ENCODE assay signal across 19 cellular contexts in the genomic region with DNA sequence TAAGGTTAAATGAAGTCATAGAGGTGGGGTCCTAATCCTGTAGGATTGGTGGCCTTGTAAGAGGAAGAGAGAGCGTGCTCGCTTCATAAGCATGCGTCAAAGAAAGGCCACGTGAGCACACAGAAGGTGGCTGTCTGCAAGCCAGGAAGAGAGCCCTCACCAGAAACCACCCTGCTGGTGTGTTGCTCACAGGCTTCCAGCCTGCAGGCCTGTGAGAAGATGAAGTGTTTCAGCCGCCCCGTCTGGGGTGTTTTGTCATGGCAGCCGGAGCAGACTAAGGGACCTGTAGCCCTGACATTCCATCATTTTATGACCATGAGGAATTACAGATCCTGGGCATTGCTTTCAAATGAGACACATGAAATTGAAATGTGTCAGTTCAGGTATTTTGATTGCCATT. TPM values are rescaled to one million over a fixed set of nuclear protein-coding genes. Genes with fewer than 3 reads are reported as not detected.
DNase-seq lines count a peak whose midpoint lies in the region; ATAC-seq and TF ChIP-seq lines count a peak whose summit lies in the region.
"Had no signal": no experiment of that assay in that cellular context is flagged by ENCODE, and none has a peak within 500 bp of the region (broad histone marks: within the 10 kb centered on the region; RNA-seq: fewer than 3 reads in every experiment).

No MANE protein-coding gene starts in this region.

- H3K4me1 Mint-ChIP-seq in GM23338 (peaks cover 30% of the 10 kb centered on the region), H9 (peaks cover 37 to 39% of the 10 kb centered on the region in 2 experiments), mesothelial cell of epicardium (peaks cover 48% of the 10 kb centered on the region)
- H3K4me1 Mint-ChIP-seq in effector memory CD8-positive, alpha-beta T cell (ENCODE audit: low read depth in 2 of 2): peaks cover 28 to 30% of the 10 kb centered on the region in 2 donors

- no peak overlapping the region for H3K23ac ChIP-seq in H9 (ENCODE audit: insufficient read length, low read depth, low read length)

- H3K9me3 ChIP-seq in H9 (ENCODE audit: control insufficient read depth, low read depth, low read length) (no peaks in the 10 kb centered on the region), hepatocyte (ENCODE audit: low read depth) (no peaks in the 10 kb centered on the region)
- H3K9me3 ChIP-seq: SJCRH30 had no signal

- H2AFZ ChIP-seq in GM23338 (no peak overlapping the region), H9 (ENCODE audit: low read length) (no peak overlapping the region), hepatocyte (no peak overlapping the region)

- DNase-seq in GM23338 (ENCODE audit: low spot score): no peak
- no peak for DNase-seq in H9
- peak; percentile 6 for DNase-seq in hepatocyte (ENCODE audit: low spot score)
- DNase-seq in mesothelial cell of epicardium (ENCODE audit: low spot score in 2 of 2, unreplicated experiment in 2 of 2): no peak
- DNase-seq in NCI-H524 (lab: John Stamatoyannopoulos, UW): no peak
- DNase-seq in NCI-H1436 (lab: John Stamatoyannopoulos, UW): no peak
- DNase-seq in effector memory CD8-positive, alpha-beta T cell: no peak
- no peak for DNase-seq in NCI-H748 treated with DMSO at 0.1 percent for 48 hours (lab: John Stamatoyannopoulos, UW)
- DNase-seq: ACHN; C1 segment of cervical spinal cord; CD8-positive, alpha-beta memory T cell; IMR-90; NCI-H1417; NCI-H187 treated with DMSO at 0.1 percent for 48 hours; NCI-H345; NCI-H526 treated with DMSO at 0.1 percent for 48 hours; SJCRH30 had no signal

- H3K36me3 ChIP-seq in GM23338 (ENCODE audit: insufficient read depth) (no peaks in the 10 kb centered on the region; the same call in 1 of the 2 replicates), hepatocyte (replicated peaks; ENCODE audit: insufficient read depth, low read depth) (no peaks in the 10 kb centered on the region)

- no peak overlapping the region for H2BK15ac ChIP-seq in H9 (ENCODE audit: low read depth, low read length)

- H3K9me2 ChIP-seq in GM23338 (ENCODE audit: insufficient read depth): no peaks in the 10 kb centered on the region
- no peaks in the 10 kb centered on the region for H3K9me2 ChIP-seq in hepatocyte (replicated peaks; ENCODE audit: insufficient read depth)

- no peak overlapping the region for H4K8ac ChIP-seq in H9 (replicated peaks; ENCODE audit: insufficient read length, low read depth, low read length)

- H4K5ac ChIP-seq in H9 (ENCODE audit: insufficient read length, low read depth, low read length): no peak overlapping the region

- WGBS in H9 (ENCODE audit: extremely low coverage, insufficient read length, low lambda C conversion rate): no CpG with 5 or more reads among the region's 7 CpGs
- WGBS in hepatocyte (ENCODE audit: low lambda C conversion rate, missing lambda C conversion rate): 92% methylated on average over 7 of the region's 7 CpGs

- no peak overlapping the region for H3K14ac ChIP-seq in H9 (ENCODE audit: insufficient read depth, low read length)

- H3K9me3 Mint-ChIP-seq in GM23338 (no peaks in the 10 kb centered on the region; the same call in 2 of the 3 replicates), H9 (peaks cover 0 to 2% of the 10 kb centered on the region in 2 experiments; a peak in 1 of 5 replicates), mesothelial cell of epicardium (no peaks in the 10 kb centered on the region)
- H3K9me3 Mint-ChIP-seq in effector memory CD8-positive, alpha-beta T cell: no peaks in the 10 kb centered on the region
- H3K9me3 Mint-ChIP-seq: CD8-positive, alpha-beta memory T cell had no signal

- H3K4ac ChIP-seq in H9 (ENCODE audit: low read depth, low read length): no peak overlapping the region

- TF ChIP-seq CTCF in GM23338 (conservative IDR thresholded peaks at IDR 0.05; ENCODE audit: low read depth in 2 of 2) (no peak), H9 (conservative IDR thresholded peaks at IDR 0.05) (no peak), hepatocyte (IDR thresholded peaks at IDR 0.05; ENCODE audit: poor library complexity) (no peak), mesothelial cell of epicardium (IDR thresholded peaks at IDR 0.05; ENCODE audit: unreplicated experiment) (no peak)

- no peak overlapping the region for H2AK5ac ChIP-seq in H9 (ENCODE audit: insufficient read length, low read length)

- H3K4me1 ChIP-seq in GM23338 (ENCODE audit: insufficient read depth) (peaks cover 10% of the 10 kb centered on the region), H9 (ENCODE audit: insufficient read depth, low read length) (peaks cover 4% of the 10 kb centered on the region; the same call in 1 of the 2 replicates), hepatocyte (ENCODE audit: insufficient read depth) (peaks cover 55% of the 10 kb centered on the region)

- 0 out of 2 replicates have a peak, but pooled peaks cover 4% of the 10 kb centered on the region for H3F3A ChIP-seq in GM23338 (replicated peaks; ENCODE audit: low read depth)

- no peaks in the 10 kb centered on the region for H3K23me2 ChIP-seq in H9 (ENCODE audit: insufficient read length, low read depth, low read length, poor library complexity, severe bottlenecking)

- no peak overlapping the region for H3K18ac ChIP-seq in H9 (ENCODE audit: insufficient read length, low read depth, low read length)

- no peak overlapping the region for H3K4me3 Mint-ChIP-seq in GM23338
- no peak overlapping the region for H3K4me3 Mint-ChIP-seq in H9
- no peak overlapping the region for H3K4me3 Mint-ChIP-seq in mesothelial cell of epicardium
- H3K4me3 Mint-ChIP-seq in effector memory CD8-positive, alpha-beta T cell: no peak overlapping the region
- H3K4me3 Mint-ChIP-seq: CD8-positive, alpha-beta memory T cell had no signal

- H4K20me1 ChIP-seq in GM23338 (replicated peaks; ENCODE audit: insufficient read depth): peaks cover 8% of the 10 kb centered on the region
- no peaks in the 10 kb centered on the region for H4K20me1 ChIP-seq in H9 (ENCODE audit: control insufficient read depth, insufficient read depth, insufficient read length)
- H4K20me1 ChIP-seq in hepatocyte (ENCODE audit: insufficient read depth, poor library complexity, severe bottlenecking): peaks cover 31% of the 10 kb centered on the region

- H2BK5ac ChIP-seq in H9 (ENCODE audit: insufficient read length, low read length): no peak overlapping the region

- no peak overlapping the region for H2BK120ac ChIP-seq in H9 (ENCODE audit: low read depth, low read length, poor library complexity, severe bottlenecking)

- ATAC-seq in GM23338: no peak
- ATAC-seq in effector memory CD8-positive, alpha-beta T cell (replicated peaks): no peak
- ATAC-seq: Panc1 had no signal

- no peak overlapping the region for H2BK12ac ChIP-seq in H9 (ENCODE audit: insufficient read length, low read depth, low read length)

- H3K27ac ChIP-seq in GM23338 (ENCODE audit: low read depth) (0 out of 2 replicates have a peak overlapping the region, but pooled peaks have one; percentile 35), H9 (ENCODE audit: insufficient read length, low read depth, low read length) (no peak overlapping the region), hepatocyte (peak overlapping the region; percentile 78)
- H3K27ac ChIP-seq: HL-60, SJCRH30 had no signal

- H3T11ph ChIP-seq in H9 (ENCODE audit: low read length): no peak overlapping the region

- H2BK20ac ChIP-seq in H9 (ENCODE audit: low read depth, low read length, poor library complexity, severe bottlenecking): no peak overlapping the region

- H3K4me2 ChIP-seq in GM23338 (no peak overlapping the region), H9 (ENCODE audit: insufficient read depth, insufficient read length, low read length) (no peak overlapping the region), hepatocyte (no peak overlapping the region)

- H3K27ac Mint-ChIP-seq in GM23338: no peak overlapping the region
- peak overlapping the region in 2 of 3 experiments; percentile 3 to 28; a peak in 2 of 7 replicates for H3K27ac Mint-ChIP-seq in H9
- H3K27ac Mint-ChIP-seq in mesothelial cell of epicardium: peak overlapping the region; percentile 32
- peak overlapping the region in 1 of 2 donors; percentile 75 for H3K27ac Mint-ChIP-seq in effector memory CD8-positive, alpha-beta T cell

- H3K79me2 ChIP-seq in GM23338 (replicated peaks; ENCODE audit: insufficient read depth) (peaks cover 58% of the 10 kb centered on the region), H9 (ENCODE audit: insufficient read depth, low read length) (peaks cover 8% of the 10 kb centered on the region; the same call in 1 of the 2 replicates), hepatocyte (peaks cover 64% of the 10 kb centered on the region)

- H3K27me3 Mint-ChIP-seq in GM23338 (ENCODE audit: insufficient read depth, low read depth, poor library complexity) (peaks cover 6% of the 10 kb centered on the region), H9 (ENCODE audit: low read depth) (no peaks in the 10 kb centered on the region), mesothelial cell of epicardium (ENCODE audit: low read depth) (no peaks in the 10 kb centered on the region)
- H3K27me3 Mint-ChIP-seq in effector memory CD8-positive, alpha-beta T cell: no peaks in the 10 kb centered on the region
- H3K27me3 Mint-ChIP-seq: CD8-positive, alpha-beta memory T cell had no signal

- no peaks in the 10 kb centered on the region for H3K27me3 ChIP-seq in GM23338 (ENCODE audit: insufficient read depth)
- H3K27me3 ChIP-seq in H9 (ENCODE audit: insufficient read depth, low read length): no peaks in the 10 kb centered on the region
- H3K27me3 ChIP-seq in hepatocyte: no peaks in the 10 kb centered on the region
- H3K27me3 ChIP-seq: SJCRH30 had no signal

- peaks cover 35% of the 10 kb centered on the region for H3K36me3 Mint-ChIP-seq in GM23338 (ENCODE audit: low read depth)
- peaks cover 12 to 28% (median 25%) of the 10 kb centered on the region in 3 experiments; a peak in 6 of 7 replicates for H3K36me3 Mint-ChIP-seq in H9 (ENCODE audit: insufficient read depth in 1 of 3, low read depth in 3 of 3)
- peaks cover 13% of the 10 kb centered on the region for H3K36me3 Mint-ChIP-seq in mesothelial cell of epicardium
- peaks cover 31% of the 10 kb centered on the region for H3K36me3 Mint-ChIP-seq in effector memory CD8-positive, alpha-beta T cell (ENCODE audit: insufficient read depth)

- no peak overlapping the region for H3K56ac ChIP-seq in H9 (ENCODE audit: insufficient read length, low read depth, low read length)

- H3K4me3 ChIP-seq in GM23338 (no peak overlapping the region), hepatocyte (no peak overlapping the region)
- H3K4me3 ChIP-seq: SJCRH30 had no signal

- no peak overlapping the region for H3K9ac ChIP-seq in H9 (ENCODE audit: extremely low read depth, insufficient read length, low read length)

- H4K91ac ChIP-seq in H9 (ENCODE audit: insufficient read length, low read depth, low read length): no peak overlapping the region

- peaks cover 3% of the 10 kb centered on the region for H3K79me1 ChIP-seq in H9 (ENCODE audit: insufficient read depth, low read depth, low read length, poor library complexity, severe bottlenecking)

RNA-seq across cellular contexts. Expression of a gene that starts 32.4 kb away (rescaled TPM):
- 36.4 and 47.5 TPM in 2 replicates for total RNA-seq in GM23338 (2014; rRNA removed; shearing (Covaris generic))
- polyA plus RNA-seq in GM23338 (2016; fragmentation: Nextera tagmentation; extraction: Ambion mirVana) (23.7 and 28.4 TPM in 2 replicates), hepatocyte (49.7 and 56.2 TPM in 2 replicates)
- total RNA-seq in H9 (2021) (51.7 and 53.7 TPM in 2 replicates), hepatocyte (57.8 and 68.0 TPM in 2 replicates), mesothelial cell of epicardium (74.9 to 89.1 TPM (median 86.6 TPM) in 3 replicates)

RNA-seq across cellular contexts. Expression of a gene that starts 47.5 kb away (rescaled TPM):
- total RNA-seq in GM23338 (2014; rRNA removed; shearing (Covaris generic)): 51.2 and 67.3 TPM in 2 replicates
- 54.1 and 55.4 TPM in 2 replicates for polyA plus RNA-seq in GM23338 (2016; fragmentation: Nextera tagmentation; extraction: Ambion mirVana)
- 87.2 and 89.4 TPM in 2 replicates for total RNA-seq in H9 (2021)
- total RNA-seq in hepatocyte: 61.5 and 92.4 TPM in 2 replicates
- polyA plus RNA-seq in hepatocyte: 152 and 155 TPM in 2 replicates
- total RNA-seq in mesothelial cell of epicardium: 88.3 to 95.9 TPM (median 95.4 TPM) in 3 replicates
